In genomic region chr17:68495081-68495480, GRCh38 we compare ENCODE assay signal across 15 cellular contexts. TPM values are rescaled to one million over a fixed set of nuclear protein-coding genes. Genes with fewer than 3 reads are reported as not detected.
DNase-seq lines count a peak whose midpoint lies in the region; ATAC-seq, FAIRE-seq and TF ChIP-seq lines count a peak whose summit lies in the region.
"Had no signal": no experiment of that assay in that cellular context is flagged by ENCODE, and none has a peak within 500 bp of the region (broad histone marks: within the 10 kb centered on the region; RNA-seq: fewer than 3 reads in every experiment).

No MANE protein-coding gene starts in this region.

- POLR2A ChIA-PET in HepG2 (lab: Yijun Ruan, JAX) (interaction anchor here (0.8 to 3.5 kb wide), 2 partner anchors 9 to 17 kb away, joined by 3 to 19 read pairs; partner anchors contain the start of gene PRKAR1A), OCI-LY7 (lab: Charles Lee) (interaction anchor here (0.7 to 4.8 kb wide), 4 partner anchors 9 to 271 kb away, joined by 3 to 81 read pairs (median 8); partner anchors contain the start of gene PRKAR1A)
- POLR2A ChIA-PET in CD8-positive, alpha-beta memory T cell (lab: Charles Lee), result no interaction called here

- H3K27me3 ChIP-seq in HepG2 (ENCODE audit: control insufficient read depth in 1 of 2, insufficient read depth in 2 of 2, low read length in 2 of 2) (no peaks in the 10 kb centered on the region; a peak in 2 of 5 replicates), right lobe of liver (no peaks in the 10 kb centered on the region), aorta (ENCODE audit: control insufficient read depth in 1 of 2, insufficient read depth in 2 of 2, low read length in 1 of 2) (no peaks in the 10 kb centered on the region)
- H3K27me3 ChIP-seq in CD8-positive, alpha-beta memory T cell (ENCODE audit: insufficient read depth, low read length, poor library complexity, severe bottlenecking), result no peaks in the 10 kb centered on the region

- H3K4me3 ChIP-seq in HepG2 (replicated peaks in 1 of 3; ENCODE audit: insufficient read depth in 1 of 3, low read depth in 2 of 3, low read length in 3 of 3) (no peak overlapping the region), right lobe of liver (no peak overlapping the region), OCI-LY7 (ENCODE audit: low read depth, low read length, poor library complexity, severe bottlenecking) (no peak overlapping the region), aorta (ENCODE audit: low read length in 2 of 2) (no peak overlapping the region)
- H3K4me3 ChIP-seq in CD8-positive, alpha-beta memory T cell (ENCODE audit: low read length), result no peak overlapping the region
- H3K4me3 ChIP-seq: A549, GM23248 had no signal

- no peak for TF ChIP-seq POLR2A in HepG2 (IDR thresholded peaks at IDR 0.05; ENCODE audit: insufficient read depth in 1 of 2, low read depth in 2 of 2, low read length in 2 of 2)
- no peak for TF ChIP-seq POLR2A in right lobe of liver (IDR thresholded peaks at IDR 0.05)

- H2AFZ ChIP-seq in HepG2 (ENCODE audit: low read length), result no peak overlapping the region
- H2AFZ ChIP-seq in OCI-LY7 (ENCODE audit: low read length), result no peak overlapping the region
- H2AFZ ChIP-seq: GM23248 had no signal

- no peak overlapping the region for H3K4me3 Mint-ChIP-seq in dendritic cell treated with granulocyte-macrophage colony-stimulating factor and Interleukin-4, amounts not matched to agents 40 ng/mL and 50 ng/mL, for 4 days
- no peak overlapping the region for H3K4me3 Mint-ChIP-seq in CD8-positive, alpha-beta memory T cell
- H3K4me3 Mint-ChIP-seq: CD14-positive monocyte had no signal

- no peaks in the 10 kb centered on the region for H3K9me3 ChIP-seq in HepG2 (ENCODE audit: low read length)
- H3K9me3 ChIP-seq in right lobe of liver, result no peaks in the 10 kb centered on the region
- peaks cover 11% of the 10 kb centered on the region; the same call in 1 of the 2 replicates for H3K9me3 ChIP-seq in OCI-LY7 (ENCODE audit: low read length)
- H3K9me3 ChIP-seq in CD8-positive, alpha-beta memory T cell (ENCODE audit: low read length), result no peaks in the 10 kb centered on the region
- H3K9me3 ChIP-seq in aorta (ENCODE audit: control insufficient read depth, low read length), result no peaks in the 10 kb centered on the region
- H3K9me3 ChIP-seq: A549 had no signal

- H3K36me3 Mint-ChIP-seq in dendritic cell treated with granulocyte-macrophage colony-stimulating factor and Interleukin-4, amounts not matched to agents 40 ng/mL and 50 ng/mL, for 4 days (ENCODE audit: low read depth), result no peaks in the 10 kb centered on the region
- no peaks in the 10 kb centered on the region for H3K36me3 Mint-ChIP-seq in CD8-positive, alpha-beta memory T cell
- H3K36me3 Mint-ChIP-seq: CD14-positive monocyte had no signal

- CTCF ChIA-PET in HepG2 (lab: Yijun Ruan, JAX; ENCODE audit: low intra/inter-chr PET ratio, low total read pairs), result no interaction called here
- CTCF ChIA-PET in OCI-LY7 (lab: Charles Lee; ENCODE audit: unreplicated experiment), result interaction anchor here (1.3 kb wide), 1 partner anchor 9 kb away, joined by 3 read pairs; no protein-coding TSS in a partner anchor
- CTCF ChIA-PET in CD8-positive, alpha-beta memory T cell (lab: Charles Lee), result no interaction called here

- H3K9ac ChIP-seq in HepG2 (ENCODE audit: insufficient read depth, low read depth, low read length), result no peak overlapping the region
- H3K9ac ChIP-seq: GM23248 had no signal

- BruUV-seq in HepG2 (replicated peaks; lab: Mats Ljungman, UMichigan), result no TSS peak
- BruUV-seq in OCI-LY7 (replicated peaks; lab: Mats Ljungman, UMichigan), result no TSS peak

- H3K9me2 ChIP-seq in OCI-LY7 (ENCODE audit: insufficient read depth, low read length), result no peaks in the 10 kb centered on the region

- TF ChIP-seq EP300 in HepG2 (IDR thresholded peaks at IDR 0.05; ENCODE audit: low read depth in 2 of 2, low read length in 2 of 2), result no peak
- no peak for TF ChIP-seq EP300 in HepG2 (CRISPR knock-in tag; IDR thresholded peaks at IDR 0.05; ENCODE audit: borderline replicate concordance)

- H3K27ac ChIP-seq in HepG2 (ENCODE audit: extremely low read length, insufficient read depth, low read length) (no peak overlapping the region), right lobe of liver (no peak overlapping the region), OCI-LY7 (ENCODE audit: low read depth, low read length, poor library complexity, severe bottlenecking) (peak overlapping the region; percentile 95), aorta (ENCODE audit: low read depth in 1 of 2, low read length in 2 of 2) (no peak overlapping the region)
- no peak overlapping the region for H3K27ac ChIP-seq in CD8-positive, alpha-beta memory T cell (ENCODE audit: low read depth, low read length)
- H3K27ac ChIP-seq: A549, GM23248 had no signal

- in situ Hi-C loops in HepG2 (cut with HindIII; ENCODE audit: extremely low pct_ligation_motif_present, low pct_unique_long_range_greater_than_20kb), result no loop called here

- H3K27ac Mint-ChIP-seq in dendritic cell treated with granulocyte-macrophage colony-stimulating factor and Interleukin-4, amounts not matched to agents 40 ng/mL and 50 ng/mL, for 4 days, result peak overlapping the region; percentile 85
- H3K27ac Mint-ChIP-seq in CD8-positive, alpha-beta memory T cell, result peak overlapping the region in 3 of 8 donors; percentile 7 to 80 (median 51)

- no peaks in the 10 kb centered on the region for H3K9me3 Mint-ChIP-seq in dendritic cell treated with granulocyte-macrophage colony-stimulating factor and Interleukin-4, amounts not matched to agents 40 ng/mL and 50 ng/mL, for 4 days
- H3K9me3 Mint-ChIP-seq in CD8-positive, alpha-beta memory T cell, result no peaks in the 10 kb centered on the region

- TF ChIP-seq RAD21 in HepG2 (CRISPR knock-in tag; IDR thresholded peaks at IDR 0.05), result no peak

- intact Hi-C loops in HepG2 (cut with micrococcal nuclease; ENCODE audit: unreplicated experiment) (no loop called here), right lobe of liver (cut with DNase I) (no loop called here), OCI-LY7 (cut with micrococcal nuclease; ENCODE audit: unreplicated experiment) (no loop called here), aorta (cut with DNase I) (no loop called here)
- intact Hi-C loops in dendritic cell treated with granulocyte-macrophage colony-stimulating factor and Interleukin-4, amounts not matched to agents 40 ng/mL and 50 ng/mL, for 4 days (cut with micrococcal nuclease), result no loop called here

- no peaks in the 10 kb centered on the region for H3K79me2 ChIP-seq in HepG2 (ENCODE audit: insufficient read depth, low read length)
- H3K79me2 ChIP-seq in OCI-LY7 (ENCODE audit: insufficient read depth, low read depth, low read length), result no peaks in the 10 kb centered on the region

- FAIRE-seq in HepG2 (lab: Jason Lieb, UNC), result no peak
- FAIRE-seq: A549, GM19239, H54 had no signal

- peaks cover 27% of the 10 kb centered on the region for H3K4me1 ChIP-seq in HepG2 (ENCODE audit: insufficient read depth, low read length)
- H3K4me1 ChIP-seq in right lobe of liver, result peaks cover 0 to 17% (median 0%) of the 10 kb centered on the region in 4 donors
- H3K4me1 ChIP-seq in OCI-LY7 (ENCODE audit: insufficient read depth, low read length, poor library complexity, severe bottlenecking), result peaks cover 62% of the 10 kb centered on the region
- peaks cover 12% of the 10 kb centered on the region for H3K4me1 ChIP-seq in CD8-positive, alpha-beta memory T cell (ENCODE audit: insufficient read depth, low read length)
- no peaks in the 10 kb centered on the region for H3K4me1 ChIP-seq in aorta (ENCODE audit: control insufficient read depth in 1 of 2, insufficient read depth in 2 of 2, low read length in 2 of 2)
- H3K4me1 ChIP-seq: A549 had no signal

- no peaks in the 10 kb centered on the region for H3K27me3 Mint-ChIP-seq in dendritic cell treated with granulocyte-macrophage colony-stimulating factor and Interleukin-4, amounts not matched to agents 40 ng/mL and 50 ng/mL, for 4 days
- H3K27me3 Mint-ChIP-seq in CD8-positive, alpha-beta memory T cell, result peaks cover 0 to 2% of the 10 kb centered on the region in 2 donors

- H4K20me1 ChIP-seq in HepG2 (ENCODE audit: insufficient read depth, low read length) (no peaks in the 10 kb centered on the region), OCI-LY7 (ENCODE audit: insufficient read depth, low read length) (no peaks in the 10 kb centered on the region)

- DNase-seq in HepG2 (ENCODE audit: low spot score) (no peak), right lobe of liver (no peak), OCI-LY7 (ENCODE audit: low spot score) (no peak), aorta (no peak), activated T-cell treated with anti-CD3 and anti-CD28 coated beads for 4 hours (no peak)
- no peak for DNase-seq in CD8-positive, alpha-beta memory T cell
- DNase-seq: GF-D8, IMR-90 had no signal

- WGBS in HepG2 (ENCODE audit: low lambda C conversion rate), result 52% methylated on average over 4 of the region's 4 CpGs
- 90% methylated on average over 4 of the region's 4 CpGs for WGBS in right lobe of liver (ENCODE audit: insufficient coverage, low coverage, low lambda C conversion rate, missing lambda C conversion rate)
- 87 to 89% methylated on average over 4 of the region's 4 CpGs for WGBS in aorta, 2 donors

- H3K36me3 ChIP-seq in HepG2 (replicated peaks in 1 of 2; ENCODE audit: control insufficient read depth in 1 of 2, insufficient read depth in 2 of 2, low read length in 2 of 2), result no peaks in the 10 kb centered on the region
- H3K36me3 ChIP-seq in right lobe of liver, result no peaks in the 10 kb centered on the region
- H3K36me3 ChIP-seq in OCI-LY7 (ENCODE audit: insufficient read depth, low read length), result peaks cover 5% of the 10 kb centered on the region; the same call in 1 of the 2 replicates
- H3K36me3 ChIP-seq in CD8-positive, alpha-beta memory T cell (ENCODE audit: insufficient read depth, low read length), result no peaks in the 10 kb centered on the region
- no peaks in the 10 kb centered on the region for H3K36me3 ChIP-seq in aorta (ENCODE audit: control insufficient read depth in 1 of 2, insufficient read depth in 2 of 2, low read length in 1 of 2)

- H3K4me2 ChIP-seq in HepG2 (ENCODE audit: low read depth, low read length), result no peak overlapping the region
- no peak overlapping the region for H3K4me2 ChIP-seq in OCI-LY7 (ENCODE audit: low read length)
- H3K4me2 ChIP-seq: A549 had no signal

- ATAC-seq in HepG2 (0 out of 3 replicates have a peak, but pooled peaks have one; percentile 18), right lobe of liver (no peak), aorta (ENCODE audit: low FRiP score) (no peak)
- ATAC-seq: HCT116 had no signal

- H3K4me1 Mint-ChIP-seq in dendritic cell treated with granulocyte-macrophage colony-stimulating factor and Interleukin-4, amounts not matched to agents 40 ng/mL and 50 ng/mL, for 4 days (ENCODE audit: low read depth), result peaks cover 80% of the 10 kb centered on the region
- peaks cover 10 to 17% (median 16%) of the 10 kb centered on the region in 3 donors for H3K4me1 Mint-ChIP-seq in CD8-positive, alpha-beta memory T cell

- TF ChIP-seq CTCF in HepG2 (CRISPR knock-in tag; IDR thresholded peaks at IDR 0.05), result no peak
- TF ChIP-seq CTCF in right lobe of liver (IDR thresholded peaks at IDR 0.05), result no peak
- TF ChIP-seq CTCF in OCI-LY7 (conservative IDR thresholded peaks at IDR 0.05; ENCODE audit: low read length), result no peak

RNA-seq across cellular contexts. Expression of gene PRKAR1A, which starts 17.1 kb away (rescaled TPM):
- total RNA-seq in HepG2 (2016; rRNA removed; fragmentation: Illumina TruSeq; extraction: Trizol) (266 and 335 TPM in 2 replicates), right lobe of liver (100 to 1,000 TPM; 109 to 172 (median 136) TPM), OCI-LY7 (2022) (332 and 359 TPM in 2 replicates), aorta (100 to 1,000 TPM; 251 to 297 TPM)
- total RNA-seq in HepG2 (2016; cell fraction: cytosol; rRNA removed; fragmentation: Illumina TruSeq; extraction: Trizol; ENCODE audit: low read depth), result 24.5 and 25.0 TPM in 2 replicates
- 274 and 331 TPM in 2 replicates for total RNA-seq in HepG2 (2016; cell fraction: insoluble cytoplasmic fraction; rRNA removed; fragmentation: Illumina TruSeq; extraction: Trizol)
- 50.4 and 51.0 TPM in 2 replicates for total RNA-seq in HepG2 (2016; cell fraction: membrane; rRNA removed; fragmentation: Illumina TruSeq; extraction: Trizol)
- 144 and 151 TPM in 2 replicates for total RNA-seq in HepG2 (2016; cell fraction: nucleus; rRNA removed; fragmentation: Illumina TruSeq; extraction: Trizol)
- polyA plus RNA-seq in HepG2 (2011; rRNA removed) (250 and 265 TPM in 2 replicates), aorta (100 to 1,000 TPM in 1 of 2 donors, 10 to 100 TPM in 1; 97.0 to 104 TPM)
- polyA plus RNA-seq in HepG2 (2011; cell fraction: cytosol; rRNA removed), result 227 and 241 TPM in 2 replicates
- 192 and 209 TPM in 2 replicates for polyA plus RNA-seq in HepG2 (2011; cell fraction: nucleus; rRNA removed)
- polyA plus RNA-seq in HepG2 (2012), result 200 and 223 TPM in 2 replicates
- polyA plus RNA-seq in HepG2 (2016; cell fraction: cytosol; fragmentation: Illumina TruSeq; extraction: Trizol; ENCODE audit: low read depth), result 19.1 and 23.5 TPM in 2 replicates
- polyA plus RNA-seq in HepG2 (2016; cell fraction: insoluble cytoplasmic fraction; fragmentation: Illumina TruSeq; extraction: Trizol; ENCODE audit: low read depth), result 302 and 333 TPM in 2 replicates
- 32.1 and 33.4 TPM in 2 replicates for polyA plus RNA-seq in HepG2 (2016; cell fraction: membrane; fragmentation: Illumina TruSeq; extraction: Trizol; ENCODE audit: low read depth)
- polyA plus RNA-seq in HepG2 (2016; cell fraction: nucleus; fragmentation: Illumina TruSeq; extraction: Trizol; ENCODE audit: insufficient read depth, low read depth), result 152 and 173 TPM in 2 replicates
- 250 and 886 TPM in 2 replicates for polyA minus RNA-seq in HepG2 (2011; rRNA and poly(A)+ RNA removed; ENCODE audit: low replicate concordance)
- 449 and 493 TPM in 2 replicates for polyA minus RNA-seq in HepG2 (2011; cell fraction: cytosol; rRNA and poly(A)+ RNA removed)
- 609 and 625 TPM in 2 replicates for polyA minus RNA-seq in HepG2 (2011; cell fraction: nucleus; rRNA and poly(A)+ RNA removed)
- 158 and 228 TPM in 2 replicates for total RNA-seq in OCI-LY7 (2014; rRNA removed; shearing (Covaris generic))
- 100 to 1,000 TPM; 197 to 203 TPM for total RNA-seq in CD8-positive, alpha-beta memory T cell
- polyA plus RNA-seq in CD8-positive, alpha-beta memory T cell, result 191 TPM

RNA-seq across cellular contexts. Expression of gene WIPI1, which starts 37.8 kb away (rescaled TPM):
- total RNA-seq in HepG2 (2016; rRNA removed; fragmentation: Illumina TruSeq; extraction: Trizol) (27.1 and 29.4 TPM in 2 replicates), right lobe of liver (10 to 100 TPM; 18.0 to 23.8 (median 19.9) TPM), OCI-LY7 (2022) (43.5 and 59.2 TPM in 2 replicates), aorta (10 to 100 TPM; 46.0 to 53.1 TPM)
- 42.3 and 43.2 TPM in 2 replicates for total RNA-seq in HepG2 (2016; cell fraction: cytosol; rRNA removed; fragmentation: Illumina TruSeq; extraction: Trizol; ENCODE audit: low read depth)
- total RNA-seq in HepG2 (2016; cell fraction: insoluble cytoplasmic fraction; rRNA removed; fragmentation: Illumina TruSeq; extraction: Trizol), result 26.8 and 26.9 TPM in 2 replicates
- 52.2 and 60.9 TPM in 2 replicates for total RNA-seq in HepG2 (2016; cell fraction: membrane; rRNA removed; fragmentation: Illumina TruSeq; extraction: Trizol)
- 20.0 and 20.6 TPM in 2 replicates for total RNA-seq in HepG2 (2016; cell fraction: nucleus; rRNA removed; fragmentation: Illumina TruSeq; extraction: Trizol)
- polyA plus RNA-seq in HepG2 (2011; rRNA removed) (135 and 141 TPM in 2 replicates), aorta (10 to 100 TPM; 18.5 to 30.4 TPM)
- polyA plus RNA-seq in HepG2 (2011; cell fraction: cytosol; rRNA removed), result 141 and 148 TPM in 2 replicates
- polyA plus RNA-seq in HepG2 (2011; cell fraction: nucleus; rRNA removed), result 91.7 and 99.3 TPM in 2 replicates
- 48.1 and 57.2 TPM in 2 replicates for polyA plus RNA-seq in HepG2 (2012)
- 45.3 and 47.3 TPM in 2 replicates for polyA plus RNA-seq in HepG2 (2016; cell fraction: cytosol; fragmentation: Illumina TruSeq; extraction: Trizol; ENCODE audit: low read depth)
- polyA plus RNA-seq in HepG2 (2016; cell fraction: insoluble cytoplasmic fraction; fragmentation: Illumina TruSeq; extraction: Trizol; ENCODE audit: low read depth), result 33.2 and 35.9 TPM in 2 replicates
- 57.1 and 57.2 TPM in 2 replicates for polyA plus RNA-seq in HepG2 (2016; cell fraction: membrane; fragmentation: Illumina TruSeq; extraction: Trizol; ENCODE audit: low read depth)
- polyA plus RNA-seq in HepG2 (2016; cell fraction: nucleus; fragmentation: Illumina TruSeq; extraction: Trizol; ENCODE audit: insufficient read depth, low read depth), result 21.9 and 35.2 TPM in 2 replicates
- polyA minus RNA-seq in HepG2 (2011; rRNA and poly(A)+ RNA removed; ENCODE audit: low replicate concordance), result 18.4 and 144 TPM in 2 replicates
- 64.7 and 68.0 TPM in 2 replicates for polyA minus RNA-seq in HepG2 (2011; cell fraction: cytosol; rRNA and poly(A)+ RNA removed)
- 130 and 135 TPM in 2 replicates for polyA minus RNA-seq in HepG2 (2011; cell fraction: nucleus; rRNA and poly(A)+ RNA removed)
- 31.7 and 34.4 TPM in 2 replicates for total RNA-seq in OCI-LY7 (2014; rRNA removed; shearing (Covaris generic))
- total RNA-seq in CD8-positive, alpha-beta memory T cell, result 10 to 100 TPM in 1 of 2 experiments, 1 to 10 TPM in 1; 9.8 to 10.3 TPM
- polyA plus RNA-seq in CD8-positive, alpha-beta memory T cell, result 8.2 TPM
